In genomic region chrX:111756486-111756885, GRCh38 we compare ENCODE assay signal across 10 cellular contexts.
"Had no signal": no experiment of that assay in that cellular context is flagged by ENCODE, and none has a peak within 500 bp of the region (broad histone marks: within the 10 kb centered on the region; RNA-seq: fewer than 3 reads in every experiment).

No MANE protein-coding gene starts in this region.

- H3K4me3 Mint-ChIP-seq: GM23338, H9, HFFc6 had no signal

- H3K9me3 Mint-ChIP-seq: GM23338, HFFc6 had no signal

- H3K4me1 ChIP-seq: HAP-1 had no signal

- H3K9ac ChIP-seq: GM23248 had no signal

- DNase-seq: GM23248, GOT3, H7, H9, HCEC 1CT, HFFc6 had no signal

- H3K4me1 Mint-ChIP-seq: GM23338, H9 had no signal

- H3K4me3 ChIP-seq: GM23248, GM23338, HAP-1 had no signal

- H3K4me2 ChIP-seq: GM23338 had no signal

- H3K27ac ChIP-seq: GM23248 had no signal

- H3K27ac Mint-ChIP-seq: GM23338, H9, HFFc6 had no signal

- H3K9me3 ChIP-seq: HAP-1 had no signal

- FAIRE-seq: H1, H54 had no signal

- H2AFZ ChIP-seq: GM23248, GM23338 had no signal
